ENCODE assay signal across 1 cellular context in the genomic region with DNA sequence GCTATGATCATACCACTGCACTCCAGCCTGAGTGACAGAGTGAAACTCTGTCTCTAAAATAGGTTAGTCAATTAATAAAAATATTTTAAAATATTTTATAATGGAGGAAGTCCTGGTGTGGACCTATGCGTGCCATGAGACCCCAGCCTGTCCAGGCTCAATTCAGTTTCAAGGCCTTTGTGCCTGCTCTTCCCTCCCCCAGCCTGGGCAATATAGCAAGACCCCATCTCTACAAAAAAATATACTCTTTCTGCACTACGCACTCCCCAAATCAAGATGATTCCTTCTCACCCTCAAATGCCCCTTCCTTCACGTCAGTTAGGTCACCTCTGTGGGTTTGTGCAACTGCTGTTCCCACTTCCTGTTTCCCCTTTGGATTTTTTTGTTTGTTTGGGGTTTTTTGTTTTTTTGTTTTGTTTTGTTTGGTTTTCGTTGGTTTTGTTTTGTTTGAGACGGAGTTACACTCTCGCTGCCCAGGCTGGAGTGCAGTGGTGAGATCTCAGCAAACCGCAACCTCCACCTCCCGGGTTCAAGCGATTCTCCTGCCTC.
TF ChIP-seq lines count a peak whose summit lies in the region.

No MANE protein-coding gene starts in this region.

TF ChIP-seq in GM23338, 12 proteins besides CTCF, POLR2A, EP300 and RAD21 (continued from another document):
- TF ChIP-seq, protein P1, sequence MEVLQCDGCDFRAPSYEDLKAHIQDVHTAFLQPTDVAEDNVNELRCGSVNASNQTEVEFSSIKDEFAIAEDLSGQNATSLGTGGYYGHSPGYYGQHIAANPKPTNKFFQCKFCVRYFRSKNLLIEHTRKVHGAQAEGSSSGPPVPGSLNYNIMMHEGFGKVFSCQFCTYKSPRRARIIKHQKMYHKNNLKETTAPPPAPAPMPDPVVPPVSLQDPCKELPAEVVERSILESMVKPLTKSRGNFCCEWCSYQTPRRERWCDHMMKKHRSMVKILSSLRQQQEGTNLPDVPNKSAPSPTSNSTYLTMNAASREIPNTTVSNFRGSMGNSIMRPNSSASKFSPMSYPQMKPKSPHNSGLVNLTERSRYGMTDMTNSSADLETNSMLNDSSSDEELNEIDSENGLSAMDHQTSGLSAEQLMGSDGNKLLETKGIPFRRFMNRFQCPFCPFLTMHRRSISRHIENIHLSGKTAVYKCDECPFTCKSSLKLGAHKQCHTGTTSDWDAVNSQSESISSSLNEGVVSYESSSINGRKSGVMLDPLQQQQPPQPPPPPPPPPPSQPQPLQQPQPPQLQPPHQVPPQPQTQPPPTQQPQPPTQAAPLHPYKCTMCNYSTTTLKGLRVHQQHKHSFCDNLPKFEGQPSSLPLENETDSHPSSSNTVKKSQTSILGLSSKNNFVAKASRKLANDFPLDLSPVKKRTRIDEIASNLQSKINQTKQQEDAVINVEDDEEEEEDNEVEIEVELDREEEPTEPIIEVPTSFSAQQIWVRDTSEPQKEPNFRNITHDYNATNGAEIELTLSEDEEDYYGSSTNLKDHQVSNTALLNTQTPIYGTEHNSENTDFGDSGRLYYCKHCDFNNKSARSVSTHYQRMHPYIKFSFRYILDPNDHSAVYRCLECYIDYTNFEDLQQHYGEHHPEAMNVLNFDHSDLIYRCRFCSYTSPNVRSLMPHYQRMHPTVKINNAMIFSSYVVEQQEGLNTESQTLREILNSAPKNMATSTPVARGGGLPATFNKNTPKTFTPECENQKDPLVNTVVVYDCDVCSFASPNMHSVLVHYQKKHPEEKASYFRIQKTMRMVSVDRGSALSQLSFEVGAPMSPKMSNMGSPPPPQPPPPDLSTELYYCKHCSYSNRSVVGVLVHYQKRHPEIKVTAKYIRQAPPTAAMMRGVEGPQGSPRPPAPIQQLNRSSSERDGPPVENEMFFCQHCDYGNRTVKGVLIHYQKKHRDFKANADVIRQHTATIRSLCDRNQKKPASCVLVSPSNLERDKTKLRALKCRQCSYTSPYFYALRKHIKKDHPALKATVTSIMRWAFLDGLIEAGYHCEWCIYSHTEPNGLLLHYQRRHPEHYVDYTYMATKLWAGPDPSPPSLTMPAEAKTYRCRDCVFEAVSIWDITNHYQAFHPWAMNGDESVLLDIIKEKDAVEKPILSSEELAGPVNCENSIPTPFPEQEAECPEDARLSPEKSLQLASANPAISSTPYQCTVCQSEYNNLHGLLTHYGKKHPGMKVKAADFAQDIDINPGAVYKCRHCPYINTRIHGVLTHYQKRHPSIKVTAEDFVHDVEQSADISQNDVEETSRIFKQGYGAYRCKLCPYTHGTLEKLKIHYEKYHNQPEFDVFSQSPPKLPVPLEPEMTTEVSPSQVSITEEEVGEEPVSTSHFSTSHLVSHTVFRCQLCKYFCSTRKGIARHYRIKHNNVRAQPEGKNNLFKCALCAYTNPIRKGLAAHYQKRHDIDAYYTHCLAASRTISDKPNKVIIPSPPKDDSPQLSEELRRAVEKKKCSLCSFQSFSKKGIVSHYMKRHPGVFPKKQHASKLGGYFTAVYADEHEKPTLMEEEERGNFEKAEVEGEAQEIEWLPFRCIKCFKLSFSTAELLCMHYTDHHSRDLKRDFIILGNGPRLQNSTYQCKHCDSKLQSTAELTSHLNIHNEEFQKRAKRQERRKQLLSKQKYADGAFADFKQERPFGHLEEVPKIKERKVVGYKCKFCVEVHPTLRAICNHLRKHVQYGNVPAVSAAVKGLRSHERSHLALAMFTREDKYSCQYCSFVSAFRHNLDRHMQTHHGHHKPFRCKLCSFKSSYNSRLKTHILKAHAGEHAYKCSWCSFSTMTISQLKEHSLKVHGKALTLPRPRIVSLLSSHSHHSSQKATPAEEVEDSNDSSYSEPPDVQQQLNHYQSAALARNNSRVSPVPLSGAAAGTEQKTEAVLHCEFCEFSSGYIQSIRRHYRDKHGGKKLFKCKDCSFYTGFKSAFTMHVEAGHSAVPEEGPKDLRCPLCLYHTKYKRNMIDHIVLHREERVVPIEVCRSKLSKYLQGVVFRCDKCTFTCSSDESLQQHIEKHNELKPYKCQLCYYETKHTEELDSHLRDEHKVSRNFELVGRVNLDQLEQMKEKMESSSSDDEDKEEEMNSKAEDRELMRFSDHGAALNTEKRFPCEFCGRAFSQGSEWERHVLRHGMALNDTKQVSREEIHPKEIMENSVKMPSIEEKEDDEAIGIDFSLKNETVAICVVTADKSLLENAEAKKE (CRISPR knock-in tag; IDR thresholded peaks at IDR 0.05), result no peak
- TF ChIP-seq, protein P2, sequence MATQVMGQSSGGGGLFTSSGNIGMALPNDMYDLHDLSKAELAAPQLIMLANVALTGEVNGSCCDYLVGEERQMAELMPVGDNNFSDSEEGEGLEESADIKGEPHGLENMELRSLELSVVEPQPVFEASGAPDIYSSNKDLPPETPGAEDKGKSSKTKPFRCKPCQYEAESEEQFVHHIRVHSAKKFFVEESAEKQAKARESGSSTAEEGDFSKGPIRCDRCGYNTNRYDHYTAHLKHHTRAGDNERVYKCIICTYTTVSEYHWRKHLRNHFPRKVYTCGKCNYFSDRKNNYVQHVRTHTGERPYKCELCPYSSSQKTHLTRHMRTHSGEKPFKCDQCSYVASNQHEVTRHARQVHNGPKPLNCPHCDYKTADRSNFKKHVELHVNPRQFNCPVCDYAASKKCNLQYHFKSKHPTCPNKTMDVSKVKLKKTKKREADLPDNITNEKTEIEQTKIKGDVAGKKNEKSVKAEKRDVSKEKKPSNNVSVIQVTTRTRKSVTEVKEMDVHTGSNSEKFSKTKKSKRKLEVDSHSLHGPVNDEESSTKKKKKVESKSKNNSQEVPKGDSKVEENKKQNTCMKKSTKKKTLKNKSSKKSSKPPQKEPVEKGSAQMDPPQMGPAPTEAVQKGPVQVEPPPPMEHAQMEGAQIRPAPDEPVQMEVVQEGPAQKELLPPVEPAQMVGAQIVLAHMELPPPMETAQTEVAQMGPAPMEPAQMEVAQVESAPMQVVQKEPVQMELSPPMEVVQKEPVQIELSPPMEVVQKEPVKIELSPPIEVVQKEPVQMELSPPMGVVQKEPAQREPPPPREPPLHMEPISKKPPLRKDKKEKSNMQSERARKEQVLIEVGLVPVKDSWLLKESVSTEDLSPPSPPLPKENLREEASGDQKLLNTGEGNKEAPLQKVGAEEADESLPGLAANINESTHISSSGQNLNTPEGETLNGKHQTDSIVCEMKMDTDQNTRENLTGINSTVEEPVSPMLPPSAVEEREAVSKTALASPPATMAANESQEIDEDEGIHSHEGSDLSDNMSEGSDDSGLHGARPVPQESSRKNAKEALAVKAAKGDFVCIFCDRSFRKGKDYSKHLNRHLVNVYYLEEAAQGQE (IDR thresholded peaks at IDR 0.05; ENCODE audit: unreplicated experiment), result no peak
- TF ChIP-seq POLR2AphosphoS5 (IDR thresholded peaks at IDR 0.05; ENCODE audit: low read depth) (no peak), EZH2 (IDR thresholded peaks at IDR 0.05; ENCODE audit: low read depth, unreplicated experiment) (no peak), JUNB (IDR thresholded peaks at IDR 0.05; ENCODE audit: unreplicated experiment) (no peak), NANOG (IDR thresholded peaks at IDR 0.05; ENCODE audit: borderline replicate concordance) (no peak), EZH2phosphoT487 (IDR thresholded peaks at IDR 0.05; ENCODE audit: unreplicated experiment) (no peak), ZNF331 (CRISPR knock-in tag; IDR thresholded peaks at IDR 0.05; ENCODE audit: low read depth) (no peak)
TF ChIP-seq in GM23338: peak in this region for 0.
